In the genomic region with DNA sequence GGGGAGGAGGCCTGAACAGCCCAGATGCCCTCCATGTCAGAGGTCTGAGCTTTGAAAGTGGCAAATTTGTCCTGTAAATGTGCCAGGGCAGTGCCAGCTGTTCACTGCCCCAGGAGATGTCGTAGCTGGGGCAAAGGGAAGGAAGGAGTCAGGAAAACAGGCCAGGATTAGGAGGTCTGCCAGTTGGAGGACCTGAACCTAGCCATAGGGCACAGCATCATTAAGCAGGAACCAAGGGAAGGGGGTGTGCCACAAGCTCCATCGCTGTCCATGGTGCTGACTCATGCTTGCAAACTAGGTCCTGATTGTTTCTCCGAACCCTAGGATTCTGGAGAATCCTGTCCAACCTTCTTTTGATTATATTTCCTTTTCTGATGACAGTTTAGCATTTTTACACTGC, we compare ENCODE assay signal across 1 cellular context.
TF ChIP-seq lines count a peak whose summit lies in the region.

No MANE protein-coding gene starts in this region.

TF ChIP-seq in GM23338, 12 proteins besides CTCF, POLR2A, EP300 and RAD21 (continued from another document):
- TF ChIP-seq, protein P1, sequence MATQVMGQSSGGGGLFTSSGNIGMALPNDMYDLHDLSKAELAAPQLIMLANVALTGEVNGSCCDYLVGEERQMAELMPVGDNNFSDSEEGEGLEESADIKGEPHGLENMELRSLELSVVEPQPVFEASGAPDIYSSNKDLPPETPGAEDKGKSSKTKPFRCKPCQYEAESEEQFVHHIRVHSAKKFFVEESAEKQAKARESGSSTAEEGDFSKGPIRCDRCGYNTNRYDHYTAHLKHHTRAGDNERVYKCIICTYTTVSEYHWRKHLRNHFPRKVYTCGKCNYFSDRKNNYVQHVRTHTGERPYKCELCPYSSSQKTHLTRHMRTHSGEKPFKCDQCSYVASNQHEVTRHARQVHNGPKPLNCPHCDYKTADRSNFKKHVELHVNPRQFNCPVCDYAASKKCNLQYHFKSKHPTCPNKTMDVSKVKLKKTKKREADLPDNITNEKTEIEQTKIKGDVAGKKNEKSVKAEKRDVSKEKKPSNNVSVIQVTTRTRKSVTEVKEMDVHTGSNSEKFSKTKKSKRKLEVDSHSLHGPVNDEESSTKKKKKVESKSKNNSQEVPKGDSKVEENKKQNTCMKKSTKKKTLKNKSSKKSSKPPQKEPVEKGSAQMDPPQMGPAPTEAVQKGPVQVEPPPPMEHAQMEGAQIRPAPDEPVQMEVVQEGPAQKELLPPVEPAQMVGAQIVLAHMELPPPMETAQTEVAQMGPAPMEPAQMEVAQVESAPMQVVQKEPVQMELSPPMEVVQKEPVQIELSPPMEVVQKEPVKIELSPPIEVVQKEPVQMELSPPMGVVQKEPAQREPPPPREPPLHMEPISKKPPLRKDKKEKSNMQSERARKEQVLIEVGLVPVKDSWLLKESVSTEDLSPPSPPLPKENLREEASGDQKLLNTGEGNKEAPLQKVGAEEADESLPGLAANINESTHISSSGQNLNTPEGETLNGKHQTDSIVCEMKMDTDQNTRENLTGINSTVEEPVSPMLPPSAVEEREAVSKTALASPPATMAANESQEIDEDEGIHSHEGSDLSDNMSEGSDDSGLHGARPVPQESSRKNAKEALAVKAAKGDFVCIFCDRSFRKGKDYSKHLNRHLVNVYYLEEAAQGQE (IDR thresholded peaks at IDR 0.05; ENCODE audit: unreplicated experiment): peak; percentile 92
TF ChIP-seq in GM23338: peak in this region for 1.
